In genomic region chr7:6409091-6409490, GRCh38 we compare ENCODE assay signal across 14 cellular contexts.
"Had no signal": no experiment of that assay in that cellular context is flagged by ENCODE, and none has a peak within 500 bp of the region (broad histone marks: within the 10 kb centered on the region; RNA-seq: fewer than 3 reads in every experiment).

No MANE protein-coding gene starts in this region.

- H3K9me3 Mint-ChIP-seq: activated CD4-positive, alpha-beta T cell treated with anti-CD3 and anti-CD28 coated beads, Interleukin-2, amount 10 ng/mL, durations not matched to agents 24 days and 14 days; activated naive CD4-positive, alpha-beta T cell treated with anti-CD3 and anti-CD28 coated beads for 36 hours; activated naive CD8-positive, alpha-beta T cell treated with anti-CD3 and anti-CD28 coated beads, Interleukin-2, amount 50 U/mL, for 24 hours; activated T-helper 1 cell treated with anti-CD3 and anti-CD28 coated beads, Interleukin-12 subunit alpha, Interleukin-12 subunit beta, Interleukin-2, Interleukin-4 antibody, amounts not matched to agents 30 ng/mL and 10 ng/mL and 1 ng/mL, durations not matched to agents 14 hours and 24 hours and 36 hours had no signal

- H3K27me3 Mint-ChIP-seq: activated CD4-positive, alpha-beta T cell treated with anti-CD3 and anti-CD28 coated beads, Interleukin-2, amount 10 ng/mL, durations not matched to agents 24 days and 14 days; activated naive CD8-positive, alpha-beta T cell treated with anti-CD3 and anti-CD28 coated beads, Interleukin-2, amount 50 U/mL, for 24 hours had no signal

- H3K9me3 ChIP-seq: breast epithelium, thyroid gland had no signal

- H3K4me1 ChIP-seq: breast epithelium, thyroid gland had no signal

- H3K27ac ChIP-seq: breast epithelium, thyroid gland, WERI-Rb-1 had no signal

- H3K27ac Mint-ChIP-seq: activated CD4-positive, alpha-beta T cell treated with anti-CD3 and anti-CD28 coated beads, Interleukin-2, amount 10 ng/mL, durations not matched to agents 24 days and 14 days had no signal

- H3K4me1 Mint-ChIP-seq: activated naive CD8-positive, alpha-beta T cell treated with anti-CD3 and anti-CD28 coated beads, Interleukin-2, amount 50 U/mL, for 24 hours had no signal

- H3K4me3 Mint-ChIP-seq: activated CD4-positive, alpha-beta T cell treated with anti-CD3 and anti-CD28 coated beads, Interleukin-2, amount 10 ng/mL, durations not matched to agents 24 days and 14 days; activated naive CD4-positive, alpha-beta T cell treated with anti-CD3 and anti-CD28 coated beads for 36 hours; activated naive CD8-positive, alpha-beta T cell treated with anti-CD3 and anti-CD28 coated beads, Interleukin-2, amount 50 U/mL, for 24 hours; activated T-helper 1 cell treated with anti-CD3 and anti-CD28 coated beads, Interleukin-12 subunit alpha, Interleukin-12 subunit beta, Interleukin-2, Interleukin-4 antibody, amounts not matched to agents 30 ng/mL and 10 ng/mL and 1 ng/mL, durations not matched to agents 14 hours and 24 hours and 36 hours had no signal

- H3K4me3 ChIP-seq: breast epithelium, thyroid gland had no signal

- DNase-seq: activated CD4-positive, alpha-beta T cell treated with anti-CD3 and anti-CD28 coated beads, Interleukin-2, amount 10 ng/mL, durations not matched to agents 24 days and 14 days; activated CD8-positive, alpha-beta memory T cell treated with anti-CD3 and anti-CD28 coated beads, Interleukin-2, amount 50 U/mL, for 48 hours; activated naive CD4-positive, alpha-beta T cell treated with anti-CD3 and anti-CD28 coated beads for 36 hours; activated naive CD8-positive, alpha-beta T cell treated with anti-CD3 and anti-CD28 coated beads, Interleukin-2, amount 50 U/mL, for 24 hours; aorta; dermis blood vessel endothelial cell; erythroblast; retina; stimulated activated CD4-positive, alpha-beta T cell treated with anti-CD3 and anti-CD28 coated beads, Interleukin-12 subunit alpha, Interleukin-12 subunit beta, amount 100 ng/mL, for 4 hours; stimulated activated CD4-positive, alpha-beta T cell treated with anti-CD3 and anti-CD28 coated beads, Interleukin-2, amount 100 ng/mL, for 24 hours; thyroid gland; WERI-Rb-1 had no signal

- H3K27me3 ChIP-seq: breast epithelium, thyroid gland had no signal
